1 cellular context compared by ENCODE assay signal in the genomic region with DNA sequence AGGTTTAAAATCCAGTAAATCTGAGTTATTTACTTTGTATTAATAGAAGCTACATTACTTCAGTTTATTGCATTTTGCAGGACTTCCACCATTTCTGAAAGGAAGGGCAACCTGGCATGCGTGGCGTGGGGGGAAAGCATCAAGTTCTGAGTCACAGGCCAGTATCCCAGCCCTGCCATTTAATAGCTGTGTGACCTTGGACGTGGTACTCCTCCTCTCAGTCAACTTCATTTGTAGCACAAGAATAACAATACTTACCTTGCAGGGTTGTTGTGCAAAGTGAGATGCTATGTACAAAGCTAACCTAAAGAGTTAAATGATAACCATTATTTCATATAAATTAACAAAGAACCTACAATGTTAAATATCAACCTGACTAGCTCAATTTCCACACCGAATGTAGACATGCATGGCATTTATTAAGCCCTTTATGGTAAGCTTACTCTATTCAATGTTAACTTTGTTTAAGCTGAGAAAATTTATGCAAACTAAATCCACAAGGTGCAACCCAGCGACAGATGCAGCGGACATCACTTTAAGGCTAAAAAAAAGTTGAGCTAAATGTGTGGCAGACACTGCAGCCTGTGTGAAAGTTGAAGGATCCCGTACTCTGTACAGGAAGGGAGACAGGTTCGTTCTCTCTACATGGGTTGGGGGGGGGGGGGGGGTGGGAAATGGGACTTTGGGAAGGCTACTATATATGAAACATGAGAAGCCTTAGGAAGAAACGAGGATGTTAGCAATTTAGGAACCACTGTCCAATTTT.
TF ChIP-seq lines count a peak whose summit lies in the region.

No MANE protein-coding gene starts in this region.

TF ChIP-seq in H1, 55 proteins besides CTCF, POLR2A, EP300 and RAD21:
- no peak for TF ChIP-seq RNF2 (IDR thresholded peaks at IDR 0.05; ENCODE audit: borderline replicate concordance, low read depth, low read length, missing control alignments, poor library complexity, severe bottlenecking)
- TF ChIP-seq SUZ12 (IDR thresholded peaks at IDR 0.05; ENCODE audit: low read length) = no peak
- TF ChIP-seq ATF2 (IDR thresholded peaks at IDR 0.05; ENCODE audit: low read length) = no peak
- no peak for TF ChIP-seq PHF8 (conservative IDR thresholded peaks at IDR 0.05; ENCODE audit: low read depth, low read length)
